1 cellular context compared by ENCODE assay signal in the genomic region with DNA sequence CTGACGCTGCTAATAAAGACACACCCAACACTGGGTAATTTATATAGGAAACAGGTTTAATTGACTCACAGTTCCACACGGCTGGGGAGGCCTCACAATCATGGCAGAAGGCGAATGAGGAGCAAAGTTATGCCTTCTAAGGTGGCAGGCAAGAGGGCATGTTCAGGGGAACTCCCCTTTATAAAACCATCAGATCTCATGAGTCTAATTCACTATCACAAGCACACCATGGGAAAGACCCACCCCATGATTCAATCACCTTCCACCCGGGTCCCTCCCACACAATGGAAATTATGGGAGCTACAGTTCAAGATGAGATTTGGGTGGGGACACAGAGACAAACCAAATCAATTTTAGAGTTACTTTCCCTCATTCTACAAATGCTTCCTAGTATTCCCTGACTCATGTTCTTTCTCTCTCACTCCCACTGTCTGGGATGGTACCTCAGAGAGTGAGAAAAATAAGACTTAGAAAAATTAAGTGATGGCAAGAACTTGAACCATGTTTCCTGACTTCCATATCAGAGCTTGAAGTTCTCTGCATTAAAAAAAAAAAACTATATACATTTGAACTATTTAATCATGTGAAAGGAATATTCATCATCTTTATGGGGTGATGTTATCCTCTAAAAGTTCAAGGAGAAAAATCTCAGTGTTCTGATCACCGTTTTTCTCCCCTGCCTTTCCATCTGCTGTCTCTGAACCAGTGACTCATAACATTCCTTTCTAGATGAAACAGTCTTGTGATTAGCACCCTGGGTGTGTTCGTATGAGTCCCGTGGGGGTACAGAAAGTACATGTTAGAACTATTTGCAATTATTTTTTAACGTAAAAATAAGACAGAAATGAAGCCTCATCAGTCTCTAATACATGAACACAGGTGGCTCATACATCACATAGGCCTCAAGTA.
TF ChIP-seq lines count a peak whose summit lies in the region.

No MANE protein-coding gene starts in this region.

TF ChIP-seq in GM12878, 131 proteins besides CTCF, POLR2A, EP300 and RAD21 (continued from another document):
- TF ChIP-seq, protein P1, sequence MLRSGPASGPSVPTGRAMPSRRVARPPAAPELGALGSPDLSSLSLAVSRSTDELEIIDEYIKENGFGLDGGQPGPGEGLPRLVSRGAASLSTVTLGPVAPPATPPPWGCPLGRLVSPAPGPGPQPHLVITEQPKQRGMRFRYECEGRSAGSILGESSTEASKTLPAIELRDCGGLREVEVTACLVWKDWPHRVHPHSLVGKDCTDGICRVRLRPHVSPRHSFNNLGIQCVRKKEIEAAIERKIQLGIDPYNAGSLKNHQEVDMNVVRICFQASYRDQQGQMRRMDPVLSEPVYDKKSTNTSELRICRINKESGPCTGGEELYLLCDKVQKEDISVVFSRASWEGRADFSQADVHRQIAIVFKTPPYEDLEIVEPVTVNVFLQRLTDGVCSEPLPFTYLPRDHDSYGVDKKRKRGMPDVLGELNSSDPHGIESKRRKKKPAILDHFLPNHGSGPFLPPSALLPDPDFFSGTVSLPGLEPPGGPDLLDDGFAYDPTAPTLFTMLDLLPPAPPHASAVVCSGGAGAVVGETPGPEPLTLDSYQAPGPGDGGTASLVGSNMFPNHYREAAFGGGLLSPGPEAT (IDR thresholded peaks at IDR 0.05; ENCODE audit: low read depth) = 0 out of 2 replicates have a peak, but pooled peaks have one; percentile 14
- TF ChIP-seq FOXM1 (IDR thresholded peaks at IDR 0.05; ENCODE audit: low read depth, low read length) = 0 out of 2 replicates have a peak, but pooled peaks have one; percentile 20
